In the genomic region with DNA sequence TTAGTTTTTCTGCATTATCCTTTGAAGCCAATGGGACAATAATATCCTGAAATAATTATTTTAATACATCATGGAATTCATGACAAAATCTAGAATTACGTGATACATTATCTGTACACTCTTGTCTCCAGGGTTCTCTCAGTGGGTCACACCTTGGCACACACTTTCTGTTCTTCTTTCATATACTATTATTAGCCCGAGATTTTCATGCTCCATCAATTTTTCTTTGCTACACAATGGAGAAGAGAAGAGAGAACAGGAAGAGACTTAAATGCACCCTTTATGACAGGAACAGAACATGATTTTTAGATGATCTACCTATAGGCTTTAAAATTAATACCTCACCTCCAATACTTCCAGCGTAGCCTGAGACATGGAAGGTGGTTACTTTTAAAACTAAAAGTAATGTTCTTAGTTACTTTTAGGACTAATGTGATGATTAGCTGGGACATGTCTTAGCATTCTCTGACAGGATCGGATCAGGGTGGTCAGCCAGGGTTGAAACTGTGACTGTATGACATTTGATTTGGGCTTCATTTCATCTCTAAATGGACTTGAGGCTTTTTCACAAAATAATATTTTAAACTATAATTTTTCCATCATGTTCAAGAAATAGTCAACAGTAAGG, we compare ENCODE assay signal across 12 cellular contexts.
DNase-seq lines count a peak whose midpoint lies in the region; ATAC-seq and TF ChIP-seq lines count a peak whose summit lies in the region.
"Had no signal": no experiment of that assay in that cellular context is flagged by ENCODE, and none has a peak within 500 bp of the region (broad histone marks: within the 10 kb centered on the region; RNA-seq: fewer than 3 reads in every experiment).

No MANE protein-coding gene starts in this region.

- H3K27me3 ChIP-seq in PC-9 (ENCODE audit: insufficient read depth, low read depth) (no peaks in the 10 kb centered on the region), trophoblast cell (ENCODE audit: insufficient read depth, low read length) (no peaks in the 10 kb centered on the region)
- H3K27me3 ChIP-seq: colonic mucosa had no signal

- no peak overlapping the region for H3K4me3 ChIP-seq in PC-9
- no peak overlapping the region for H3K4me3 ChIP-seq in trophoblast cell (ENCODE audit: low read depth, low read length)
- H3K4me3 ChIP-seq: colonic mucosa had no signal

- CTCF ChIA-PET in PC-9 (lab: Charles Lee): no interaction called here

- no peak overlapping the region for H4K8ac ChIP-seq in trophoblast cell (ENCODE audit: low read depth, low read length)

- H3K27ac ChIP-seq in PC-9 (no peak overlapping the region), trophoblast cell (ENCODE audit: low read depth, low read length) (no peak overlapping the region)
- H3K27ac ChIP-seq: colonic mucosa had no signal

- H3K36me3 ChIP-seq in PC-9 (ENCODE audit: low read depth): no peaks in the 10 kb centered on the region
- H3K36me3 ChIP-seq in trophoblast cell (ENCODE audit: control insufficient read depth in 1 of 2, insufficient read depth in 2 of 2, low read length in 2 of 2): no peaks in the 10 kb centered on the region
- H3K36me3 ChIP-seq: colonic mucosa had no signal

- ATAC-seq in GM18858 (IDR thresholded peaks at IDR 0.05; ENCODE audit: unreplicated experiment) (peak; percentile 96), GM21515 (IDR thresholded peaks at IDR 0.05; ENCODE audit: unreplicated experiment) (peak; percentile 91), HG03108 (IDR thresholded peaks at IDR 0.05; ENCODE audit: unreplicated experiment) (peak; percentile 88)

- H3K9ac ChIP-seq in trophoblast cell (ENCODE audit: low read length): no peak overlapping the region

- no peak for TF ChIP-seq CTCF in PC-9 (conservative IDR thresholded peaks at IDR 0.05)

- intact Hi-C loops in PC-9 (cut with micrococcal nuclease; ENCODE audit: unreplicated experiment): no loop called here

- peak; percentile 23 for DNase-seq in cerebellar cortex (ENCODE audit: low spot score)
- DNase-seq in PC-9: no peak
- DNase-seq in occipital lobe (lab: John Stamatoyannopoulos, UW): no peak
- DNase-seq in NCI-H345 (lab: John Stamatoyannopoulos, UW): no peak
- DNase-seq in trophoblast cell: no peak
- DNase-seq: activated T-cell treated with anti-CD3 and anti-CD28 coated beads, Interleukin-2, amount 50 U/mL, for 48 hours; colonic mucosa; DMS153; midbrain had no signal

- H3K4me1 ChIP-seq in PC-9 (replicated peaks; ENCODE audit: insufficient read depth) (no peaks in the 10 kb centered on the region), trophoblast cell (ENCODE audit: control insufficient read depth in 1 of 2, insufficient read depth in 2 of 2, low read length in 2 of 2) (no peaks in the 10 kb centered on the region)
- H3K4me1 ChIP-seq: colonic mucosa had no signal

- no peaks in the 10 kb centered on the region for H3K79me2 ChIP-seq in PC-9 (ENCODE audit: low read depth)
- no peaks in the 10 kb centered on the region for H3K79me2 ChIP-seq in trophoblast cell (ENCODE audit: control insufficient read depth, insufficient read depth, low read length, poor library complexity)

- no peaks in the 10 kb centered on the region for H3K9me3 ChIP-seq in PC-9 (ENCODE audit: insufficient read depth, low read depth)
- H3K9me3 ChIP-seq in trophoblast cell (ENCODE audit: insufficient read depth, low read depth, low read length): no peaks in the 10 kb centered on the region
- H3K9me3 ChIP-seq: colonic mucosa had no signal

- H3K79me1 ChIP-seq in trophoblast cell (ENCODE audit: low read length): no peaks in the 10 kb centered on the region

- BruUV-seq in PC-9 (replicated peaks; lab: Mats Ljungman, UMichigan): no TSS peak

- H3K4me2 ChIP-seq in PC-9 (no peak overlapping the region), trophoblast cell (ENCODE audit: low read length) (no peak overlapping the region)

- H2BK5ac ChIP-seq in trophoblast cell (ENCODE audit: low read depth, low read length, poor library complexity): no peak overlapping the region

- H2AFZ ChIP-seq in PC-9 (no peak overlapping the region), trophoblast cell (ENCODE audit: insufficient read depth, low read length, poor library complexity) (no peak overlapping the region)

- no peaks in the 10 kb centered on the region for H3F3A ChIP-seq in PC-9 (ENCODE audit: insufficient read depth, low read depth)

- H2BK12ac ChIP-seq in trophoblast cell (ENCODE audit: low read length): no peak overlapping the region

- no peak overlapping the region for H4K12ac ChIP-seq in trophoblast cell (ENCODE audit: low read depth, low read length)

- no peak overlapping the region for H3K23ac ChIP-seq in trophoblast cell (ENCODE audit: low read length)

- no peaks in the 10 kb centered on the region for H4K20me1 ChIP-seq in PC-9 (ENCODE audit: insufficient read depth)

- H2AK5ac ChIP-seq in trophoblast cell (ENCODE audit: low read length): no peak overlapping the region

- H2BK120ac ChIP-seq in trophoblast cell (ENCODE audit: insufficient read depth, low read length, poor library complexity): no peak overlapping the region

- POLR2A ChIA-PET in PC-9 (lab: Charles Lee; ENCODE audit: unreplicated experiment): no interaction called here

- H3K4ac ChIP-seq in trophoblast cell (ENCODE audit: low read depth, low read length): no peak overlapping the region

- H3K14ac ChIP-seq in trophoblast cell (ENCODE audit: low read length): no peak overlapping the region

- WGBS in trophoblast cell (ENCODE audit: extremely low coverage, insufficient coverage, insufficient read length): no CpG with 5 or more reads among the region's 4 CpGs

- H3K9me2 ChIP-seq in PC-9 (ENCODE audit: insufficient read depth): no peaks in the 10 kb centered on the region

- no peak overlapping the region for H4K91ac ChIP-seq in trophoblast cell (ENCODE audit: low read depth, low read length)

- no peak overlapping the region for H3K18ac ChIP-seq in trophoblast cell (ENCODE audit: low read length)
